7 cellular contexts compared by ENCODE assay signal in the genomic region with DNA sequence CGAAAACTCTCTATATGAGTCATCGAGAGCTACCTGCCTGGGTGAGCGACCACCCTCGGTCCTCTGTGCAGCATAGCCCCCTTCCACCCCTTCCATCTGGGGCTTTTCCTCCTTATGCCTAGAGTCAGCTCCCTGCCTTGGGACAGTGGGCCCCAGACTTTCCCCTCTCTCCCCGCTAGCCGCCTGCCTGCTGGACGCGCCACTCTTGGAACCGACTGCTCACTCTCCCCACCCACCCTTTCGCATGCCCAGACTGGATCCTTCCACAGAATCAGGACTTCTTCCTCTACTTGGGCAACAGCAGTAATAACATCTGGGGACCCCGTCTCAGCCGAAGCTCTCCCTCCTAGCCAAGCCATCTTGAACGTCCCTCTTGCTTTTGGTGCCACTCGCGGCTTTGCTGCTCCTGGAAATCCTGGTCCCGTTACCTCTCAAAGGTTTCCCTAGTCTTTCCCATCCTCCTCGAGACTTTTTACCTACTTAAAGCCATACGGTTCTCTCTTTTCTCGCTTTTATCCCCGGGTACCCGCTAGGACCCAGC. TPM values are rescaled to one million over a fixed set of nuclear protein-coding genes. Genes with fewer than 3 reads are reported as not detected.
A peak's percentile ranks its signal among the peaks of the same experiment; 100 is the strongest.
DNase-seq lines count a peak whose midpoint lies in the region; ATAC-seq and TF ChIP-seq lines count a peak whose summit lies in the region.

No MANE protein-coding gene starts in this region.

- intact Hi-C loops in MCF 10A (cut with micrococcal nuclease) = loop anchor here (2.0 kb wide), 1 partner anchor 22 kb away; no protein-coding TSS in a partner anchor

- no peaks in the 10 kb centered on the region for H3K9me3 Mint-ChIP-seq in MCF 10A (ENCODE audit: unreplicated experiment)

- H3K27ac ChIP-seq in layer of hippocampus (ENCODE audit: low read depth, low read length) (peak overlapping the region; percentile 75), temporal lobe (ENCODE audit: low read depth, low read length) (peak overlapping the region; percentile 67)

- H3K27me3 ChIP-seq in MG63 (no peaks in the 10 kb centered on the region), layer of hippocampus (ENCODE audit: control insufficient read depth, insufficient read depth, low read length) (no peaks in the 10 kb centered on the region)

- POLR2A ChIA-PET in MCF 10A (lab: Yijun Ruan, JAX) = interaction anchor here (0.6 to 5.5 kb wide), 41 partner anchors 9 to 340 kb away, joined by 3 to 165 read pairs (median 6); partner anchors contain the start of genes ANKRD52, COQ10A, ERBB3 and MYL6

- peaks cover 36% of the 10 kb centered on the region for H3K36me3 ChIP-seq in MG63

- H3K4me3 ChIP-seq in GM08714 (ENCODE audit: low read length) (peak overlapping the region; percentile 88), MG63 (peak overlapping the region; percentile 77)

- TF ChIP-seq CTCF in MCF 10A (IDR thresholded peaks at IDR 0.05; ENCODE audit: unreplicated experiment) = no peak

- H3K4me1 Mint-ChIP-seq in MCF 10A (ENCODE audit: insufficient read depth, unreplicated experiment) = peaks cover 26% of the 10 kb centered on the region

- H3K36me3 Mint-ChIP-seq in MCF 10A (ENCODE audit: insufficient read depth, unreplicated experiment) = peaks cover 43% of the 10 kb centered on the region

- H3K4me3 Mint-ChIP-seq in MCF 10A (ENCODE audit: unreplicated experiment) = peak overlapping the region; percentile 84

- CTCF ChIA-PET in MCF 10A (lab: Yijun Ruan, JAX) = interaction anchor here (0.6 to 2.3 kb wide), 7 partner anchors 9 to 495 kb away, joined by 3 to 9 read pairs (median 4); partner anchors contain the start of gene SMARCC2

- peak; percentile 23 for DNase-seq in MG63
- DNase-seq in MCF 10A (ENCODE audit: unreplicated experiment) = peak; percentile 44
- no peak for DNase-seq in Ammon's horn (ENCODE audit: low spot score)

- H3K27ac Mint-ChIP-seq in MCF 10A (ENCODE audit: low read depth, unreplicated experiment) = peak overlapping the region; percentile 84

- no peaks in the 10 kb centered on the region for H3K9me3 ChIP-seq in MG63

- no peak for ATAC-seq in GM21825 (IDR thresholded peaks at IDR 0.05; ENCODE audit: unreplicated experiment)

- H3K27me3 Mint-ChIP-seq in MCF 10A (ENCODE audit: insufficient read depth, unreplicated experiment) = no peaks in the 10 kb centered on the region

- BruUV-seq in MCF 10A (replicated peaks; lab: Mats Ljungman, UMichigan) = no TSS peak

RNA-seq across cellular contexts. Expression of gene ESYT1, which starts 0.7 kb away (rescaled TPM):
- 84.9 and 145 TPM in 2 replicates for total RNA-seq in MG63 (2014; rRNA removed; shearing (Covaris generic); ENCODE audit: low replicate concordance)
- total RNA-seq in MCF 10A (2022) (111 and 123 TPM in 2 replicates), temporal lobe (19.2 TPM)

RNA-seq across cellular contexts. Expression of gene ZC3H10, which starts 10.7 kb away (rescaled TPM):
- total RNA-seq in MG63 (2014; rRNA removed; shearing (Covaris generic); ENCODE audit: low replicate concordance) = 3.5 and 5.3 TPM in 2 replicates
- total RNA-seq in MCF 10A (2022) (2.8 and 3.5 TPM in 2 replicates), temporal lobe (3.9 TPM)

RNA-seq across cellular contexts. Expression of gene RPL41, which starts 12.3 kb away (rescaled TPM):
- total RNA-seq in MG63 (2014; rRNA removed; shearing (Covaris generic); ENCODE audit: low replicate concordance) = 1,876 and 4,191 TPM in 2 replicates
- 4,675 and 4,734 TPM in 2 replicates for total RNA-seq in MCF 10A (2022)
- total RNA-seq in temporal lobe = 1,459 TPM

RNA-seq across cellular contexts. Expression of gene MYL6B, which starts 23.6 kb away (rescaled TPM):
- 65.7 and 123 TPM in 2 replicates for total RNA-seq in MG63 (2014; rRNA removed; shearing (Covaris generic); ENCODE audit: low replicate concordance)
- 46.0 and 58.0 TPM in 2 replicates for total RNA-seq in MCF 10A (2022)
- total RNA-seq in temporal lobe = 79.4 TPM

RNA-seq across cellular contexts. Expression of gene PA2G4, which starts 24.4 kb away (rescaled TPM):
- 329 and 467 TPM in 2 replicates for total RNA-seq in MG63 (2014; rRNA removed; shearing (Covaris generic); ENCODE audit: low replicate concordance)
- total RNA-seq in MCF 10A (2022) = 158 and 205 TPM in 2 replicates
- total RNA-seq in temporal lobe = 68.8 TPM
